ENCODE assay signal across 10 cellular contexts in the genomic region with DNA sequence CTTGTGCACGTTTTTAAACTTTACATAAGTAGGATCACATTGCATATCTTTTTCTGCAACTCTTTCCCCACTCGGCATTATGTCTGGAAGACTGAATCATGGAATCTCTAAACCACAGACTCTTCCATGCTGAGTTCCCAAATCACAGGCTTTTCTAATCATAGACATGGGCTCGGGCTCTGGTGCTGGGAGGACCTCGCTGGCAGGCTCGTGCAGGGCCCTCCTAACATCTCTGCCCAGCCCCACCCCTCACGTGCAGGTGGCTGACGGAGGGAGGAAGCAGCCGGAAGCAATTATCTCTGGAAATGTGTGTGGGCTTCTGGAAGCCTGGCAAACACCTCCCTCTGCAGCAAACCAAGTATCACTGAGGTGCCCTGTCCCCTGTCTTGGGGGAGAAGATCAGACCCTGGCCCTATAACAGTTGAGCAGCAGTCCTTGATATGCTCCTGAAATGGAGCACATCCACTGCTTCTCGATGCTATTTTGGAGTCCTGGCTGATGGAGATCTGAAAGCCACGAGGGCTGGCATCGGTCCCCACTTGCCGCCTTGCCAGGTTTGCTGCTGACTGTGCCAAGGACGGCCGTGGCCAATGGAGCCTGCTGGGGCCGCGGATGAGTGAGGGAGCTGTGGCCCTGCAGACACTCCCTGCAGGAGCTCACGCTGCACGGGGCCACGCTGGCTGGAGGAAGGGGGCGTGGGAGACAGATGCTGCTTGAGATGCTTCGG. TPM values are rescaled to one million over a fixed set of nuclear protein-coding genes. Genes with fewer than 3 reads are reported as not detected.
DNase-seq lines count a peak whose midpoint lies in the region; ATAC-seq and TF ChIP-seq lines count a peak whose summit lies in the region.
"Had no signal": no experiment of that assay in that cellular context is flagged by ENCODE, and none has a peak within 500 bp of the region (broad histone marks: within the 10 kb centered on the region; RNA-seq: fewer than 3 reads in every experiment).

No MANE protein-coding gene starts in this region.

- CTCF ChIA-PET in CD8-positive, alpha-beta memory T cell (lab: Charles Lee) = no interaction called here

- no peaks in the 10 kb centered on the region for H3K36me3 Mint-ChIP-seq in stimulated activated naive B cell treated with anti-CD40 and anti-IgM and Interleukin-4, amounts not matched to agents 10 μg/mL and 1 μg/mL and 100 μg/mL, for 72 hours
- H3K36me3 Mint-ChIP-seq in CD8-positive, alpha-beta memory T cell = peaks cover 0 to 2% (median 0%) of the 10 kb centered on the region in 3 donors

- no peaks in the 10 kb centered on the region for H3K36me3 ChIP-seq in CD8-positive, alpha-beta memory T cell (ENCODE audit: insufficient read depth, low read length)

- H3K27me3 Mint-ChIP-seq in stimulated activated naive B cell treated with anti-CD40 and anti-IgM and Interleukin-4, amounts not matched to agents 10 μg/mL and 1 μg/mL and 100 μg/mL, for 72 hours = peaks cover 4 to 5% of the 10 kb centered on the region in 2 donors
- peaks cover 7 to 14% of the 10 kb centered on the region in 2 donors for H3K27me3 Mint-ChIP-seq in CD8-positive, alpha-beta memory T cell

- H3K4me3 Mint-ChIP-seq in stimulated activated naive B cell treated with anti-CD40 and anti-IgM and Interleukin-4, amounts not matched to agents 10 μg/mL and 1 μg/mL and 100 μg/mL, for 72 hours = peak overlapping the region in 1 of 2 donors; percentile 34
- peak overlapping the region in 1 of 7 donors; percentile 48 for H3K4me3 Mint-ChIP-seq in CD8-positive, alpha-beta memory T cell

- no peaks in the 10 kb centered on the region for H3K9me3 ChIP-seq in CD8-positive, alpha-beta memory T cell (ENCODE audit: low read length)

- H3K4me3 ChIP-seq in fibroblast of mammary gland (ENCODE audit: control insufficient read depth, low read depth, low read length) = no peak overlapping the region
- no peak overlapping the region for H3K4me3 ChIP-seq in CD8-positive, alpha-beta memory T cell (ENCODE audit: low read length)

- peaks cover 17% of the 10 kb centered on the region for H3K27me3 ChIP-seq in CD8-positive, alpha-beta memory T cell (ENCODE audit: insufficient read depth, low read length, poor library complexity, severe bottlenecking)

- TF ChIP-seq CTCF in fibroblast of mammary gland (conservative IDR thresholded peaks at IDR 0.05; ENCODE audit: control insufficient read depth, insufficient read depth, low read depth, low read length) = no peak

- no peak overlapping the region for H3K27ac ChIP-seq in CD8-positive, alpha-beta memory T cell (ENCODE audit: low read depth, low read length)
- H3K27ac ChIP-seq: 22Rv1 had no signal

- peaks cover 54 to 76% of the 10 kb centered on the region in 2 donors for H3K4me1 Mint-ChIP-seq in stimulated activated naive B cell treated with anti-CD40 and anti-IgM and Interleukin-4, amounts not matched to agents 10 μg/mL and 1 μg/mL and 100 μg/mL, for 72 hours
- H3K4me1 Mint-ChIP-seq in CD8-positive, alpha-beta memory T cell = peaks cover 18 to 34% (median 26%) of the 10 kb centered on the region in 3 donors

- DNase-seq in DMS 273 (lab: John Stamatoyannopoulos, UW; ENCODE audit: unreplicated experiment) (peak; percentile 66), DMS 273 treated with DMSO at 0.1 percent for 48 hours (lab: John Stamatoyannopoulos, UW) (no peak), NCI-H446 (lab: John Stamatoyannopoulos, UW) (peak; percentile 27 to 63), fibroblast of mammary gland (ENCODE audit: low read depth) (peak; percentile 19)
- DNase-seq in stimulated activated naive B cell treated with anti-CD40 and anti-IgM and Interleukin-4, amounts not matched to agents 10 μg/mL and 1 μg/mL and 100 μg/mL, for 72 hours = no peak
- DNase-seq in CD8-positive, alpha-beta memory T cell = no peak
- no peak for DNase-seq in stimulated activated CD4-positive, alpha-beta T cell treated with anti-CD3 and anti-CD28 coated beads, Interleukin-15, amount 100 ng/mL, for 24 hours
- DNase-seq: HCEC 1CT had no signal

- H3K9me3 Mint-ChIP-seq in stimulated activated naive B cell treated with anti-CD40 and anti-IgM and Interleukin-4, amounts not matched to agents 10 μg/mL and 1 μg/mL and 100 μg/mL, for 72 hours = no peaks in the 10 kb centered on the region
- H3K9me3 Mint-ChIP-seq in CD8-positive, alpha-beta memory T cell = no peaks in the 10 kb centered on the region

- H3K4me1 ChIP-seq in CD8-positive, alpha-beta memory T cell (ENCODE audit: insufficient read depth, low read length) = peaks cover 8% of the 10 kb centered on the region

- POLR2A ChIA-PET in CD8-positive, alpha-beta memory T cell (lab: Charles Lee) = no interaction called here

- peak overlapping the region; percentile 15 for H3K27ac Mint-ChIP-seq in stimulated activated naive B cell treated with anti-CD40 and anti-IgM and Interleukin-4, amounts not matched to agents 10 μg/mL and 1 μg/mL and 100 μg/mL, for 72 hours
- H3K27ac Mint-ChIP-seq in CD8-positive, alpha-beta memory T cell = peak overlapping the region in 1 of 8 donors; percentile 73

- no peak for ATAC-seq in stimulated activated naive B cell treated with anti-CD40 and anti-IgM and Interleukin-4, amounts not matched to agents 10 μg/mL and 1 μg/mL and 100 μg/mL, for 72 hours (replicated peaks)
- no peak for ATAC-seq in GM21447 (IDR thresholded peaks at IDR 0.05; ENCODE audit: unreplicated experiment)

RNA-seq across cellular contexts. Expression of gene IQSEC1, which starts 4.4 kb away (rescaled TPM):
- 10 to 100 TPM; 18.5 to 19.8 TPM for total RNA-seq in CD8-positive, alpha-beta memory T cell
- 33.7 TPM for polyA plus RNA-seq in CD8-positive, alpha-beta memory T cell

Comparison
In these comparisons a context has a peak if more than half of its experiments do, and no peak if none do; other contexts are left out.
1. DNase-seq: peak in DMS 273 (single experiment), NCI-H446 (2 of 2) and fibroblast of mammary gland (single experiment); none in DMS 273 treated with DMSO at 0.1 percent for 48 hours (single experiment), stimulated activated naive B cell treated with anti-CD40 and anti-IgM and Interleukin-4, amounts not matched to agents 10 μg/mL and 1 μg/mL and 100 μg/mL, for 72 hours (single experiment), CD8-positive, alpha-beta memory T cell (0 of 5) and stimulated activated CD4-positive, alpha-beta T cell treated with anti-CD3 and anti-CD28 coated beads, Interleukin-15, amount 100 ng/mL, for 24 hours (single experiment).